17 cellular contexts compared by ENCODE assay signal in genomic region chr2:20165677-20166509, GRCh38. TPM values are rescaled to one million over a fixed set of nuclear protein-coding genes. Genes with fewer than 3 reads are reported as not detected.
A peak's percentile ranks its signal among the peaks of the same experiment; 100 is the strongest.
DNase-seq lines count a peak whose midpoint lies in the region; ATAC-seq and TF ChIP-seq lines count a peak whose summit lies in the region.
"Had no signal": no experiment of that assay in that cellular context is flagged by ENCODE, and none has a peak within 500 bp of the region (broad histone marks: within the 10 kb centered on the region; RNA-seq: fewer than 3 reads in every experiment).

No MANE protein-coding gene starts in this region.

- POLR2A ChIA-PET in PC-9 (lab: Charles Lee; ENCODE audit: unreplicated experiment): no interaction called here

- H3K4me1 ChIP-seq in PC-9 (replicated peaks; ENCODE audit: insufficient read depth): peaks cover 16% of the 10 kb centered on the region
- peaks cover 38% of the 10 kb centered on the region for H3K4me1 ChIP-seq in vagina
- H3K4me1 ChIP-seq: stomach had no signal

- H3K79me2 ChIP-seq in PC-9 (ENCODE audit: low read depth): no peaks in the 10 kb centered on the region

- H3K36me3 ChIP-seq in PC-9 (ENCODE audit: low read depth) (no peaks in the 10 kb centered on the region), vagina (no peaks in the 10 kb centered on the region)
- H3K36me3 ChIP-seq: stomach had no signal

- BruUV-seq in PC-9 (replicated peaks; lab: Mats Ljungman, UMichigan): no TSS peak

- no peak overlapping the region for H2AFZ ChIP-seq in PC-9

- TF ChIP-seq POLR2A in vagina (IDR thresholded peaks at IDR 0.05): no peak

- TF ChIP-seq CTCF in GM10266 (IDR thresholded peaks at IDR 0.05; ENCODE audit: control insufficient read depth, insufficient read depth, low read depth, missing control alignments) (no peak), PC-9 (conservative IDR thresholded peaks at IDR 0.05) (no peak), vagina (IDR thresholded peaks at IDR 0.05) (no peak)

- H3K4me3 ChIP-seq in PC-9 (no peak overlapping the region), vagina (no peak overlapping the region)
- H3K4me3 ChIP-seq: stomach had no signal

- peak overlapping the region; percentile 32; the same call in 1 of the 2 replicates for H3K4me2 ChIP-seq in PC-9

- peak; percentile 42 for DNase-seq in GM10266 (ENCODE audit: extremely low spot score)
- DNase-seq in PC-9: no peak
- peak; percentile 76 for DNase-seq in kidney tubule cell (ENCODE audit: low spot score)
- DNase-seq in vagina (ENCODE audit: extremely low spot score in 2 of 2): no peak
- no peak for DNase-seq in activated effector memory CD4-positive, alpha-beta T cell treated with anti-CD3 and anti-CD28 coated beads, Interleukin-2, amount 50 U/mL, for 16 hours
- DNase-seq in NCI-H82 (lab: John Stamatoyannopoulos, UW): no peak
- DNase-seq: activated gamma-delta T cell; glutamatergic neuron; KBM-7; naive B cell; NCI-H187 treated with DMSO at 0.1 percent for 48 hours; NK-92 treated with Interleukin-12 subunit alpha and Interleukin-12 subunit beta, amount 100 ng/mL, for 24 hours; stomach had no signal

- H3K27ac ChIP-seq in PC-9 (no peak overlapping the region), vagina (no peak overlapping the region)
- H3K27ac ChIP-seq: stomach had no signal

- H3F3A ChIP-seq in PC-9 (ENCODE audit: insufficient read depth, low read depth): peaks cover 25% of the 10 kb centered on the region

- H4K20me1 ChIP-seq in PC-9 (ENCODE audit: insufficient read depth): no peaks in the 10 kb centered on the region

- H3K27me3 ChIP-seq in PC-9 (ENCODE audit: insufficient read depth, low read depth): no peaks in the 10 kb centered on the region
- no peaks in the 10 kb centered on the region for H3K27me3 ChIP-seq in vagina

- H3K9me2 ChIP-seq in PC-9 (ENCODE audit: insufficient read depth): no peaks in the 10 kb centered on the region

- no peaks in the 10 kb centered on the region for H3K9me3 ChIP-seq in PC-9 (ENCODE audit: insufficient read depth, low read depth)
- H3K9me3 ChIP-seq in vagina: no peaks in the 10 kb centered on the region
- H3K9me3 ChIP-seq: stomach had no signal

- intact Hi-C loops in PC-9 (cut with micrococcal nuclease; ENCODE audit: unreplicated experiment) (no loop called here), vagina (cut with DNase I) (no loop called here)

- peak; percentile 55 for ATAC-seq in GM21360 (IDR thresholded peaks at IDR 0.05; ENCODE audit: unreplicated experiment)
- ATAC-seq in HG02884 (IDR thresholded peaks at IDR 0.05; ENCODE audit: unreplicated experiment): no peak

- CTCF ChIA-PET in PC-9 (lab: Charles Lee): no interaction called here

RNA-seq across cellular contexts. Expression of gene SDC1, which starts 59.0 kb away (rescaled TPM):
- total RNA-seq in PC-9 (2021) (114 and 128 TPM in 2 replicates), vagina (184 TPM)
- total RNA-seq: CD4-positive, CD25-positive, alpha-beta regulatory T cell; T-helper 1 cell treated with Interleukin-12 subunit alpha and Interleukin-12 subunit beta and Interleukin-4 antibody, amounts not matched to agents 30 ng/mL and 1 ng/mL, for 36 hours had no signal

Comparison
In these comparisons a context has a peak if more than half of its experiments do, and no peak if none do; other contexts are left out.
1. DNase-seq: peak in GM10266 (single experiment) and kidney tubule cell (single experiment); none in PC-9 (0 of 2), vagina (0 of 2), activated effector memory CD4-positive, alpha-beta T cell treated with anti-CD3 and anti-CD28 coated beads, Interleukin-2, amount 50 U/mL, for 16 hours (single experiment) and NCI-H82 (single experiment).